29 cellular contexts compared by ENCODE assay signal in genomic region chr5:170732685-170733084, GRCh38. TPM values are rescaled to one million over a fixed set of nuclear protein-coding genes. Genes with fewer than 3 reads are reported as not detected.
DNase-seq lines count a peak whose midpoint lies in the region; ATAC-seq, FAIRE-seq and TF ChIP-seq lines count a peak whose summit lies in the region.
"Had no signal": no experiment of that assay in that cellular context is flagged by ENCODE, and none has a peak within 500 bp of the region (broad histone marks: within the 10 kb centered on the region; RNA-seq: fewer than 3 reads in every experiment).

No MANE protein-coding gene starts in this region.

- H3K36me3 ChIP-seq in bronchial epithelial cell (ENCODE audit: control insufficient read depth, insufficient read depth, low read length) (no peaks in the 10 kb centered on the region), esophagus muscularis mucosa (no peaks in the 10 kb centered on the region)
- H3K36me3 ChIP-seq: BE2C, BLaER1 had no signal

- H3K36me3 Mint-ChIP-seq in osteocyte (ENCODE audit: unreplicated experiment): peaks cover 21% of the 10 kb centered on the region
- H3K36me3 Mint-ChIP-seq: CD14-positive monocyte; CD4-positive, alpha-beta memory T cell; CD4-positive, CD25-positive, alpha-beta regulatory T cell; CD8-positive, alpha-beta memory T cell had no signal

- no peak overlapping the region for H3K4me3 ChIP-seq in bronchial epithelial cell (ENCODE audit: low read depth, low read length)
- H3K4me3 ChIP-seq in esophagus muscularis mucosa: no peak overlapping the region
- H3K4me3 ChIP-seq: BLaER1, GM12878 had no signal

- intact Hi-C loops in esophagus muscularis mucosa (cut with DNase I): no loop called here

- H3K4me1 Mint-ChIP-seq in osteocyte (ENCODE audit: unreplicated experiment): no peaks in the 10 kb centered on the region
- H3K4me1 Mint-ChIP-seq: CD14-positive monocyte; CD4-positive, alpha-beta memory T cell; CD4-positive, CD25-positive, alpha-beta regulatory T cell; CD8-positive, alpha-beta memory T cell had no signal

- no peak overlapping the region for H3K4me3 Mint-ChIP-seq in osteocyte (ENCODE audit: unreplicated experiment)
- H3K4me3 Mint-ChIP-seq: CD14-positive monocyte; CD4-positive, alpha-beta memory T cell; CD4-positive, CD25-positive, alpha-beta regulatory T cell; CD8-positive, alpha-beta memory T cell had no signal

- TF ChIP-seq POLR2A in esophagus muscularis mucosa (IDR thresholded peaks at IDR 0.05; ENCODE audit: low read depth): no peak

- no peak for DNase-seq in bronchial epithelial cell (ENCODE audit: low read depth)
- DNase-seq in esophagus muscularis mucosa (ENCODE audit: extremely low spot score): peak; percentile 84
- peak; percentile 40 for DNase-seq in osteocyte (ENCODE audit: extremely low spot score, unreplicated experiment)
- DNase-seq in NCI-H510A treated with DMSO at 0.1 percent for 48 hours (lab: John Stamatoyannopoulos, UW): no peak
- no peak for DNase-seq in effector CD8-positive, alpha-beta T cell (lab: John Stamatoyannopoulos, UW)
- DNase-seq: 8988T; ACHN; BE2C; C1 segment of cervical spinal cord; CD4-positive, alpha-beta memory T cell; CD4-positive, CD25-positive, alpha-beta regulatory T cell; CD8-positive, alpha-beta memory T cell; COR-L47; DMS 273 treated with DMSO at 0.1 percent for 48 hours; DMS153; DMS53; DMS79; DND-41; EL; GDM1 had no signal

- no peak for TF ChIP-seq EP300 in esophagus muscularis mucosa (IDR thresholded peaks at IDR 0.05)

- TF ChIP-seq CTCF in bronchial epithelial cell (IDR thresholded peaks at IDR 0.05; ENCODE audit: insufficient read depth, low read length, severe bottlenecking) (no peak), esophagus muscularis mucosa (IDR thresholded peaks at IDR 0.05) (no peak), osteocyte (IDR thresholded peaks at IDR 0.05) (no peak)

- no peaks in the 10 kb centered on the region for H3K27me3 ChIP-seq in bronchial epithelial cell (ENCODE audit: control insufficient read depth, insufficient read depth, low read length)
- H3K27me3 ChIP-seq in esophagus muscularis mucosa: no peaks in the 10 kb centered on the region
- H3K27me3 ChIP-seq: BLaER1 had no signal

- peaks cover 0 to 21% (median 6%) of the 10 kb centered on the region in 4 donors for H3K9me3 ChIP-seq in esophagus muscularis mucosa

- H3K4me1 ChIP-seq in esophagus muscularis mucosa: no peaks in the 10 kb centered on the region
- H3K4me1 ChIP-seq: BE2C, BLaER1 had no signal

- H3K27me3 Mint-ChIP-seq in osteocyte (ENCODE audit: unreplicated experiment): peaks cover 21% of the 10 kb centered on the region

- peaks cover 14% of the 10 kb centered on the region for H3K9me3 Mint-ChIP-seq in osteocyte (ENCODE audit: unreplicated experiment)

- FAIRE-seq in bronchial epithelial cell (lab: Jason Lieb, UNC): peak; percentile 55
- FAIRE-seq: A204.1, GM12878, GM12892, GM18507, GM19239 had no signal

- H3K27ac ChIP-seq in esophagus muscularis mucosa (replicated peaks in 1 of 4): no peak overlapping the region
- H3K27ac ChIP-seq: BLaER1 had no signal

- H3K27ac Mint-ChIP-seq in osteocyte (ENCODE audit: unreplicated experiment): no peak overlapping the region
- H3K27ac Mint-ChIP-seq: CD14-positive monocyte; CD4-positive, alpha-beta memory T cell; CD4-positive, CD25-positive, alpha-beta regulatory T cell; CD8-positive, alpha-beta memory T cell had no signal

- 79% methylated on average over 2 of the region's 2 CpGs for WGBS in esophagus muscularis mucosa

- no peak for ATAC-seq in GM18861 (IDR thresholded peaks at IDR 0.05; ENCODE audit: unreplicated experiment)
- ATAC-seq: GM12878 had no signal

RNA-seq across cellular contexts. Expression of gene GABRP, which starts 50.8 kb away (rescaled TPM):
- 1.2 TPM in 1 of 2 replicates, not detected in the other for total RNA-seq in bronchial epithelial cell
- total RNA-seq in esophagus muscularis mucosa: under 1 TPM in 1 of 4 donors, not detected in 3; 0.42 TPM
- total RNA-seq in osteocyte: not detected in 2 replicates
- total RNA-seq: CD4-positive, alpha-beta memory T cell; CD4-positive, CD25-positive, alpha-beta regulatory T cell; CD8-positive, alpha-beta memory T cell; G401; GM12878 had no signal

Comparison
In these comparisons a context has a peak if more than half of its experiments do, and no peak if none do; other contexts are left out.
1. DNase-seq: peak in esophagus muscularis mucosa (single experiment) and osteocyte (single experiment); none in bronchial epithelial cell (single experiment), NCI-H510A treated with DMSO at 0.1 percent for 48 hours (single experiment) and effector CD8-positive, alpha-beta T cell (single experiment).